Comparison of ENCODE assay signal across 10 cellular contexts in the genomic region with DNA sequence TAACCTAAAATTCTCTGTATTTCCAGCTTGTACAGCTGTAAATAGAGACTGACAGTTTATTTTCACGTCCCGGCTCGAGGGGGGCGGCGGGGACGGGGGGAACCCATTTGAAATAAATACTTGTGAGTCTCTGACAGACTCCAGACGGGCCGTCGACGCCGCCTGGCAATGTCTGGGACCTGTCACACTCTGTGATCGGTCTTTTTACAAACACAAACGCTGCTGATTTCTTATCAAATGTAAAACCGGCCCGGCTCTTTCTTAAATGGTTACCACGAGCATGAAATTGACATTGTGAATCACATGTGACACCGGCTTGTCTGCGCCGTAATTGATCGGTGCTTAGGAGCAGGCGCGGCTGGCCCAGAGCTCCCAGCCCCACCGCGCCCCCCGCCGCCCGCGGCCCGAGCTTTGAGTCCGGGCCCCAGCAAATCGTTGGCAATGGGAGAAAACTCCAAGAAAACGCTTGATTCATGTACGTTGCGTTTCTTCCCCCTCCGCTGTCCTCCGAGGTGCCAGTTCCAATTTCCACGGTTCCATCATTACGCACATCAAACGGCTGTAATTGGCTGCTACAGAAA. TPM values are rescaled to one million over a fixed set of nuclear protein-coding genes. Genes with fewer than 3 reads are reported as not detected.
DNase-seq lines count a peak whose midpoint lies in the region; FAIRE-seq and TF ChIP-seq lines count a peak whose summit lies in the region.
"Had no signal": no experiment of that assay in that cellular context is flagged by ENCODE, and none has a peak within 500 bp of the region (broad histone marks: within the 10 kb centered on the region; RNA-seq: fewer than 3 reads in every experiment).

No MANE protein-coding gene starts in this region.

- peak overlapping the region; percentile 72 for H3K4me2 ChIP-seq in mammary epithelial cell (ENCODE audit: insufficient read depth, low read depth, low read length)

- H4K20me1 ChIP-seq in mammary epithelial cell (ENCODE audit: insufficient read depth, low read length): no peaks in the 10 kb centered on the region

- intact Hi-C loops in activated CD4-positive, alpha-beta T cell treated with anti-CD3 and anti-CD28 coated beads, Interleukin-2, amount 10 ng/mL, durations not matched to agents 24 days and 14 days (cut with micrococcal nuclease): no loop called here
- intact Hi-C loops in mammary epithelial cell (cut with micrococcal nuclease) (no loop called here), kidney (cut with DNase I) (no loop called here), tibial artery (cut with DNase I; ENCODE audit: low total_unique reads) (no loop called here)

- peaks cover 18% of the 10 kb centered on the region for H3K27me3 Mint-ChIP-seq in activated CD4-positive, alpha-beta T cell treated with anti-CD3 and anti-CD28 coated beads, Interleukin-2, amount 10 ng/mL, durations not matched to agents 24 days and 14 days

- in situ Hi-C loops in mammary epithelial cell (cut with MboI; ENCODE audit: low sequenced_read_pairs in 2 of 2): no loop called here

- FAIRE-seq in kidney (lab: Jason Lieb, UNC): no peak

- BruUV-seq in mammary epithelial cell (replicated peaks; lab: Mats Ljungman, UMichigan): no TSS peak

- H3K4me3 ChIP-seq in mammary epithelial cell (replicated peaks in 1 of 3; ENCODE audit: insufficient read depth in 1 of 3, low read depth in 2 of 3, low read length in 3 of 3) (no peak overlapping the region), kidney (ENCODE audit: low read length in 2 of 2) (peak overlapping the region; percentile 29 to 43), tibial artery (peak overlapping the region; percentile 37 to 51)

- H2AFZ ChIP-seq in mammary epithelial cell (ENCODE audit: low read depth, low read length): peak overlapping the region; percentile 71

- no peaks in the 10 kb centered on the region for H3K36me3 Mint-ChIP-seq in activated CD4-positive, alpha-beta T cell treated with anti-CD3 and anti-CD28 coated beads, Interleukin-2, amount 10 ng/mL, durations not matched to agents 24 days and 14 days (ENCODE audit: low read depth)

- no peaks in the 10 kb centered on the region for H3K79me2 ChIP-seq in mammary epithelial cell (ENCODE audit: insufficient read depth, low read length)

- peak overlapping the region; percentile 52 for H3K4me3 Mint-ChIP-seq in activated CD4-positive, alpha-beta T cell treated with anti-CD3 and anti-CD28 coated beads, Interleukin-2, amount 10 ng/mL, durations not matched to agents 24 days and 14 days

- no peak overlapping the region for H3K9ac ChIP-seq in mammary epithelial cell (ENCODE audit: insufficient read depth, low read length)
- H3K9ac ChIP-seq in kidney (ENCODE audit: low read length in 2 of 2): no peak overlapping the region

- CTCF ChIA-PET in mammary epithelial cell (lab: Charles Lee; ENCODE audit: low non-redundant PET): no interaction called here

- H3K27ac Mint-ChIP-seq in activated CD4-positive, alpha-beta T cell treated with anti-CD3 and anti-CD28 coated beads, Interleukin-2, amount 10 ng/mL, durations not matched to agents 24 days and 14 days: peak overlapping the region; percentile 11

- DNase-seq in activated CD4-positive, alpha-beta T cell treated with anti-CD3 and anti-CD28 coated beads, Interleukin-2, amount 10 ng/mL, durations not matched to agents 24 days and 14 days: no peak
- DNase-seq in activated CD4-positive, alpha-beta T cell treated with anti-CD3 and anti-CD28 coated beads, Interleukin-2, amount 50 U/mL, for 1 hour: no peak
- DNase-seq in mammary epithelial cell: no peak
- DNase-seq in kidney: peak; percentile 68
- DNase-seq in tibial artery: no peak
- no peak for DNase-seq in EL
- DNase-seq in NCI-H1048 (lab: John Stamatoyannopoulos, UW): no peak
- DNase-seq in HT-29 (ENCODE audit: low spot score): no peak
- DNase-seq: GOT3 had no signal

- H3K9me3 ChIP-seq in mammary epithelial cell (replicated peaks; ENCODE audit: insufficient read depth, low read length) (no peaks in the 10 kb centered on the region), kidney (ENCODE audit: control insufficient read depth in 1 of 2, low read length in 2 of 2) (no peaks in the 10 kb centered on the region), tibial artery (no peaks in the 10 kb centered on the region)

- 52% methylated on average over 20 of the region's 39 CpGs for WGBS in mammary epithelial cell (ENCODE audit: low coverage, missing lambda C conversion rate)

- dilution Hi-C loops in mammary epithelial cell (cut with HindIII; ENCODE audit: low sequenced_read_pairs): loop anchor here (5.0 kb wide), 2 partner anchors 33 to 77 kb away; no protein-coding TSS in a partner anchor

- H3K4me1 ChIP-seq in mammary epithelial cell (ENCODE audit: insufficient read depth, low read length) (peaks cover 4% of the 10 kb centered on the region), kidney (ENCODE audit: control insufficient read depth in 1 of 2, insufficient read depth in 1 of 2, low read depth in 1 of 2, low read length in 2 of 2) (peaks cover 0 to 3% of the 10 kb centered on the region in 2 donors), tibial artery (peaks cover 0 to 18% (median 13%) of the 10 kb centered on the region in 4 donors)

- H3K27me3 ChIP-seq in mammary epithelial cell (ENCODE audit: insufficient read depth, low read length): peaks cover 6% of the 10 kb centered on the region
- peaks cover 0 to 72% of the 10 kb centered on the region in 2 donors for H3K27me3 ChIP-seq in tibial artery

- no peak overlapping the region for H3K27ac ChIP-seq in mammary epithelial cell (ENCODE audit: insufficient read depth, low read depth, low read length)
- no peak overlapping the region for H3K27ac ChIP-seq in kidney (ENCODE audit: low read depth in 2 of 2, low read length in 2 of 2)
- H3K27ac ChIP-seq in tibial artery: no peak overlapping the region

- H3K9me3 Mint-ChIP-seq in activated CD4-positive, alpha-beta T cell treated with anti-CD3 and anti-CD28 coated beads, Interleukin-2, amount 10 ng/mL, durations not matched to agents 24 days and 14 days: no peaks in the 10 kb centered on the region

- no peak for TF ChIP-seq CTCF in mammary epithelial cell (conservative IDR thresholded peaks at IDR 0.05 in 1 of 2, IDR thresholded peaks at IDR 0.05 in 1 of 2; ENCODE audit: extremely low read depth in 1 of 2, insufficient read depth in 1 of 2, low read depth in 1 of 2, low read length in 2 of 2)
- TF ChIP-seq CTCF in kidney (IDR thresholded peaks at IDR 0.05; ENCODE audit: borderline replicate concordance, extremely low read depth, insufficient read depth): no peak
- TF ChIP-seq CTCF in tibial artery (IDR thresholded peaks at IDR 0.05): no peak

- H3K4me1 Mint-ChIP-seq in activated CD4-positive, alpha-beta T cell treated with anti-CD3 and anti-CD28 coated beads, Interleukin-2, amount 10 ng/mL, durations not matched to agents 24 days and 14 days: no peaks in the 10 kb centered on the region

- H3K36me3 ChIP-seq in mammary epithelial cell (ENCODE audit: insufficient read depth, low read length) (no peaks in the 10 kb centered on the region), kidney (ENCODE audit: control insufficient read depth in 1 of 2, insufficient read depth in 2 of 2, low read length in 2 of 2) (no peaks in the 10 kb centered on the region), tibial artery (no peaks in the 10 kb centered on the region)

RNA-seq across cellular contexts. Expression of gene UNCX, which starts 57.1 kb away (rescaled TPM):
- total RNA-seq in activated CD4-positive, alpha-beta T cell treated with anti-CD3 and anti-CD28 coated beads, Interleukin-2, amount 10 ng/mL, durations not matched to agents 24 days and 14 days: not detected in 2 replicates
- total RNA-seq in mammary epithelial cell: not detected
- polyA plus RNA-seq in mammary epithelial cell: not detected
- polyA minus RNA-seq in mammary epithelial cell: not detected
- 2.0 TPM for total RNA-seq in kidney
- polyA plus RNA-seq in kidney (ENCODE audit: insufficient read depth, low read depth, low replicate concordance): 1.4 TPM
- not detected in 2 replicates for total RNA-seq in HT-29 (2014; rRNA removed; shearing (Covaris generic))
- total RNA-seq: dermis microvascular lymphatic vessel endothelial cell had no signal

Comparison
In these comparisons a context has a peak if more than half of its experiments do, and no peak if none do; other contexts are left out.
1. H3K4me3 ChIP-seq: peak in kidney (2 of 2) and tibial artery (2 of 2); none in mammary epithelial cell (0 of 3).